8 cellular contexts compared by ENCODE assay signal in the genomic region with DNA sequence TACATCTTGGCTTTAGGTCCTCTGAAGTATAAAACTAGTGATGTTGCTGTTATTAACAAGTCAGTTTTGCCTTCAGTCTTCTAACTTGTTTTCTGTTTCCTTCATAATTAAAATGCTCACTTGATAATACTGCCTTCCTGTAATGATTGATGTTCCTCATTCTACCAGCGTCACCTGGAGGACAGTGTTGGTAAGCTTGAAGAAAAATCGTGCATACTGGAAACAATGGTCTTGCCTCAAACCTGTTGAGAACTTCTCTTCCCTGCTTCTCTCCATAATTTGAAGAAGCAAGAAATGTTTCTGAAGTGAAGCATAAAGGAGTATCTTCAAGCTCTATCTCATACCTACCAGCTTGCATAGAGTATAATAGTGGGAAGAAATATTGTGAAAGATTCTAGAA. TPM values are rescaled to one million over a fixed set of nuclear protein-coding genes. Genes with fewer than 3 reads are reported as not detected.
DNase-seq lines count a peak whose midpoint lies in the region; ATAC-seq and TF ChIP-seq lines count a peak whose summit lies in the region.

No MANE protein-coding gene starts in this region.

- no peak overlapping the region for H2BK5ac ChIP-seq in mesendoderm (ENCODE audit: low read length)

- H3K79me2 ChIP-seq in mesendoderm (ENCODE audit: control insufficient read depth, insufficient read depth, low read length): peaks cover 71% of the 10 kb centered on the region

- peak overlapping the region in 3 of 5 experiments; percentile 69 to 86 (median 75) for H3K4me3 Mint-ChIP-seq in brain

- H3K27ac Mint-ChIP-seq in brain: peak overlapping the region; percentile 55 to 85 (median 70)

- H3K56ac ChIP-seq in mesendoderm (ENCODE audit: low read length): peak overlapping the region; percentile 27

- H3K27ac ChIP-seq in 22Rv1: 0 out of 2 replicates have a peak overlapping the region, but pooled peaks have one; percentile 94
- H3K27ac ChIP-seq in mesendoderm (ENCODE audit: low read depth, low read length): no peak overlapping the region

- TF ChIP-seq CTCF in 22Rv1 (IDR thresholded peaks at IDR 0.05) (peak; percentile 60), brain (conservative IDR thresholded peaks at IDR 0.05) (no peak)

- peak overlapping the region; percentile 27 for H3K9ac ChIP-seq in mesendoderm (ENCODE audit: low read length)

- H3K4ac ChIP-seq in mesendoderm (ENCODE audit: low read depth, low read length): no peak overlapping the region

- peaks cover 4% of the 10 kb centered on the region for H3K4me1 ChIP-seq in mesendoderm (ENCODE audit: control insufficient read depth, low read depth, low read length)

- H2BK120ac ChIP-seq in mesendoderm (ENCODE audit: low read depth, low read length): no peak overlapping the region

- H3K27me3 Mint-ChIP-seq in brain: no peaks in the 10 kb centered on the region

- ATAC-seq in HG03095 (IDR thresholded peaks at IDR 0.05; ENCODE audit: unreplicated experiment) (no peak), HG03520 (IDR thresholded peaks at IDR 0.05; ENCODE audit: unreplicated experiment) (no peak)

- peaks cover 16% of the 10 kb centered on the region for H3K79me1 ChIP-seq in mesendoderm (ENCODE audit: low read length)

- DNase-seq in GF-D8 (lab: John Stamatoyannopoulos, UW): peak; percentile 38
- DNase-seq in NOMO-1 treated with DMSO at 0.1 percent for 48 hours (lab: John Stamatoyannopoulos, UW; ENCODE audit: unreplicated experiment): peak; percentile 60
- peak; percentile 43 for DNase-seq in mesendoderm
- no peak for DNase-seq in UCSD-AML1 (lab: John Stamatoyannopoulos, UW; ENCODE audit: unreplicated experiment)

- no peak overlapping the region for H3K23ac ChIP-seq in mesendoderm (ENCODE audit: low read length)

- H3K27me3 ChIP-seq in mesendoderm (ENCODE audit: insufficient read depth, low read length, poor library complexity): no peaks in the 10 kb centered on the region

- H2AK5ac ChIP-seq in mesendoderm (ENCODE audit: low read length): no peak overlapping the region

- no peak overlapping the region for H4K8ac ChIP-seq in mesendoderm (ENCODE audit: low read depth, low read length)

- no peak overlapping the region for H4K5ac ChIP-seq in mesendoderm (ENCODE audit: low read length)

- no peaks in the 10 kb centered on the region for H3K9me3 Mint-ChIP-seq in brain

- peaks cover 7% of the 10 kb centered on the region for H3K36me3 ChIP-seq in mesendoderm (ENCODE audit: control insufficient read depth, insufficient read depth, low read length)

- peaks cover 69% of the 10 kb centered on the region for H3K4me1 Mint-ChIP-seq in brain

- H2BK15ac ChIP-seq in mesendoderm (replicated peaks; ENCODE audit: low read depth): no peak overlapping the region

- H3K18ac ChIP-seq in mesendoderm (ENCODE audit: low read length): no peak overlapping the region

- H3K4me2 ChIP-seq in mesendoderm (ENCODE audit: low read length): peak overlapping the region; percentile 16

- H3K4me3 ChIP-seq in mesendoderm (ENCODE audit: low read length): no peak overlapping the region

- H3K36me3 Mint-ChIP-seq in brain: peaks cover 46% of the 10 kb centered on the region

- WGBS in mesendoderm (ENCODE audit: extremely low coverage, insufficient coverage, low lambda C conversion rate): no CpG with 5 or more reads among the region's 2 CpGs

RNA-seq across cellular contexts. Expression of gene YWHAH, which starts 3.0 kb away (rescaled TPM):
- 285 TPM for polyA plus RNA-seq in brain (ENCODE audit: insufficient read depth, low read depth, low replicate concordance)
- 233 TPM for polyA plus RNA-seq in mesendoderm (2013, experiment 1 of 2)
- 231 TPM for polyA plus RNA-seq in mesendoderm (2013, experiment 2 of 2)
